ENCODE assay signal across 1 cellular context in the genomic region with DNA sequence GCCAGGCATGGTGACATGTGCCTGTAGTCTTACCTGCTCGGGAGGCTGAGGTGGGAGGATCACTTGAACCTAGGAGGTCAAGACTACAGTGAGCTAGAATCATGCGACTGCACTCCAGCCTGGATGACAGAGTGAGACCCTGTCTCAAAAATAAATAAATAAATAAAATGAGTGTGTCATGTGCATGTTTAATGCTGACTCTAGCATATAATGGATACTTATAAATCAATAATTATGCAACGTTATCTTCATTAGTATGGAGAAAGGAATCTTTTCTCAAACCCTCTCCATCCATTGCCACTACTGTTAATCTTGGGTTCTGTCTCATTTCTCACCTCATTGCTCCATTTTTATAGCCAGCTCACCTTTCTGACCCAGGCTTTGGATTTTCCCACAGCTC.
TF ChIP-seq lines count a peak whose summit lies in the region.

No MANE protein-coding gene starts in this region.

TF ChIP-seq in IMR-90, 13 proteins besides CTCF, POLR2A, EP300 and RAD21 (continued from another document):
- no peak for TF ChIP-seq ELK1 (IDR thresholded peaks at IDR 0.05; ENCODE audit: borderline replicate concordance, low read depth, low read length)
- peak; percentile 74 for TF ChIP-seq MAFK (IDR thresholded peaks at IDR 0.05; ENCODE audit: low read depth, low read length)
